In genomic region chr3:196026059-196026458, GRCh38 we compare ENCODE assay signal across 8 cellular contexts. TPM values are rescaled to one million over a fixed set of nuclear protein-coding genes. Genes with fewer than 3 reads are reported as not detected.
DNase-seq lines count a peak whose midpoint lies in the region; TF ChIP-seq lines count a peak whose summit lies in the region.
"Not testable (repeated sequence)": the region's sequence is repeated elsewhere in the genome, so short reads cannot be mapped to it uniquely, and the experiment has no call there.

No MANE protein-coding gene starts in this region.

- not testable (repeated sequence) for H3K79me2 ChIP-seq in PC-9 (ENCODE audit: low read depth)

- not testable (repeated sequence) for H3K36me3 Mint-ChIP-seq in nephron progenitor cell (ENCODE audit: low read depth)

- not testable (repeated sequence) for H3K27me3 ChIP-seq in PC-9 (ENCODE audit: insufficient read depth, low read depth)

- intact Hi-C loops in PC-9 (cut with micrococcal nuclease; ENCODE audit: unreplicated experiment) = loop anchor here (1.0 to 5.0 kb wide), 4 partner anchors 46 to 493 kb away; no protein-coding TSS in a partner anchor

- peaks cover 36% of the 10 kb centered on the region for H3K9me3 Mint-ChIP-seq in nephron progenitor cell

- H3K36me3 ChIP-seq in PC-9 (ENCODE audit: low read depth) = not testable (repeated sequence)

- in situ Hi-C loops in astrocyte of the spinal cord (cut with HindIII; ENCODE audit: low sequenced_read_pairs) = not testable (repeated sequence)

- H3K4me3 ChIP-seq in PC-9; astrocyte of the spinal cord (ENCODE audit: low read depth, low read length); epithelial cell of proximal tubule (ENCODE audit: low read depth, low read length): not testable (repeated sequence)

- not testable (repeated sequence) for H3K27ac ChIP-seq in 22Rv1, PC-9

- H3K4me1 ChIP-seq in PC-9 (replicated peaks; ENCODE audit: insufficient read depth) = not testable (repeated sequence)

- TF ChIP-seq CTCF in 22Rv1 (IDR thresholded peaks at IDR 0.05) (peak; percentile 53), PC-9 (conservative IDR thresholded peaks at IDR 0.05) (peak; percentile 77), astrocyte of the spinal cord (IDR thresholded peaks at IDR 0.05; ENCODE audit: low read depth, low read length) (peak; percentile 44), epithelial cell of proximal tubule (conservative IDR thresholded peaks at IDR 0.05; ENCODE audit: low read depth, low read length) (peak; percentile 52), nephron progenitor cell (IDR thresholded peaks at IDR 0.05) (peak; percentile 35)

- H3K9me3 ChIP-seq in PC-9 (ENCODE audit: insufficient read depth, low read depth) = not testable (repeated sequence)

- BruUV-seq in PC-9 (replicated peaks; lab: Mats Ljungman, UMichigan) = not testable (repeated sequence)

- H3K4me3 Mint-ChIP-seq in nephron progenitor cell = not testable (repeated sequence)

- not testable (repeated sequence) for H4K20me1 ChIP-seq in PC-9 (ENCODE audit: insufficient read depth)

- not testable (repeated sequence) for H3K4me1 Mint-ChIP-seq in nephron progenitor cell

- not testable (repeated sequence) for H3F3A ChIP-seq in PC-9 (ENCODE audit: insufficient read depth, low read depth)

- not testable (repeated sequence) for H3K4me2 ChIP-seq in PC-9

- H3K27ac Mint-ChIP-seq in nephron progenitor cell = not testable (repeated sequence)

- H3K27me3 Mint-ChIP-seq in nephron progenitor cell (ENCODE audit: low read depth, poor library complexity) = peaks cover 29% of the 10 kb centered on the region

- peak; percentile 18 for DNase-seq in GM03348 (ENCODE audit: low spot score)
- peak; percentile 10 for DNase-seq in HEK293T (ENCODE audit: extremely low spot score)
- peak; percentile 28 to 66 for DNase-seq in PC-9
- not testable (repeated sequence) for DNase-seq in astrocyte of the spinal cord (ENCODE audit: low read depth, low spot score); epithelial cell of proximal tubule (ENCODE audit: low read depth)
- DNase-seq in iPS DF 4.7 (ENCODE audit: extremely low read depth, low spot score) = peak; percentile 5
- peak; percentile 51 for DNase-seq in nephron progenitor cell

- CTCF ChIA-PET in HEK293T (lab: Yijun Ruan, JAX) = not testable (repeated sequence)
- CTCF ChIA-PET in PC-9 (lab: Charles Lee) = interaction anchor here (0.6 to 1.3 kb wide), 4 partner anchors 10 to 171 kb away, joined by 3 to 6 read pairs (median 4); no protein-coding TSS in a partner anchor

- POLR2A ChIA-PET in HEK293T (lab: Yijun Ruan, JAX); PC-9 (lab: Charles Lee; ENCODE audit: unreplicated experiment): not testable (repeated sequence)

- not testable (repeated sequence) for H2AFZ ChIP-seq in PC-9

- not testable (repeated sequence) for H3K9me2 ChIP-seq in PC-9 (ENCODE audit: insufficient read depth)

RNA-seq across cellular contexts. Expression of gene TFRC, which starts 55.8 kb away (rescaled TPM):
- total RNA-seq in PC-9 (2021) = 134 and 195 TPM in 2 replicates
- total RNA-seq in epithelial cell of proximal tubule = 102 and 130 TPM in 2 replicates
